ENCODE assay signal across 1 cellular context in the genomic region with DNA sequence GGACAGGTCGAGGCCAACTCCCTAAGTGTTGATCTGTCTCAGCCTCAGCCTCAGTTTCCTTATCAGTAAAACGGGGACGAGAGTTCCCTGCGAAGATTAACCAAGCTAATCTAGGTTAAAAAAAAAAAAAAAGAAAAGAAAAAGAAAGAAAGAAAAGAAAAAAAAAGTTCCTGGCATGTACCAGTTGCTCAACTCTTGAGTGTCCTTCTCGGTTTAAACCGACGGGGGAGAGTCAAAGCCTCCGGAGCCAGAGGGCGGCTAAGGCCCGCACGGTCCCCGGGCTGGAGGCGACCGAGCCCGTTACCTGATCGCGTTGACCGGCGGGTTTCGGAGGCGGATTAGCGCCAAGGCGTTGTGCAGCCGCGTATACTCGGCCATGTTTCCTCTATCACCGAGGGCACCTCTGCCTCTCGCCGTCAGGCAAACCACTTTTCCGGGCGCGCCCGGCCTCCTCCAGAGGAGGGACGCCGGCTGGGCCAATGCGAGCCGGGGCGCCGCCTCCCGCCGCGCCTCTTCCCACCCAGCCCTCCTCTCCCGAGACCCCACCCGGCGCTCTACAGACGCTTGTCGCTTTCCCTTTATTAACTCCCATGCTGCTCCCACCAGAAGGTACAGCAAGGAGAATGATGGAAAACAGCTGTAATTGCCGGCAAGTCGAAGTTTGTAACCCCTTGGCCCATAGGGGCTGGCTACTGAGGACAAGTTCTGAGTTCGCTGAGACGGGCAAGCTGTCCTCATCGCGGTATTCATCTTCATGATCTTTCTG.
TF ChIP-seq lines count a peak whose summit lies in the region.

A gene (minus strand): TSS at position 405 of the 766 bp plus-strand sequence. CDS start 27 bp downstream, at position 378.

TF ChIP-seq in K562, 482 proteins besides CTCF, POLR2A, EP300 and RAD21 (continued from another document and continues in another):
- TF ChIP-seq, protein P1, sequence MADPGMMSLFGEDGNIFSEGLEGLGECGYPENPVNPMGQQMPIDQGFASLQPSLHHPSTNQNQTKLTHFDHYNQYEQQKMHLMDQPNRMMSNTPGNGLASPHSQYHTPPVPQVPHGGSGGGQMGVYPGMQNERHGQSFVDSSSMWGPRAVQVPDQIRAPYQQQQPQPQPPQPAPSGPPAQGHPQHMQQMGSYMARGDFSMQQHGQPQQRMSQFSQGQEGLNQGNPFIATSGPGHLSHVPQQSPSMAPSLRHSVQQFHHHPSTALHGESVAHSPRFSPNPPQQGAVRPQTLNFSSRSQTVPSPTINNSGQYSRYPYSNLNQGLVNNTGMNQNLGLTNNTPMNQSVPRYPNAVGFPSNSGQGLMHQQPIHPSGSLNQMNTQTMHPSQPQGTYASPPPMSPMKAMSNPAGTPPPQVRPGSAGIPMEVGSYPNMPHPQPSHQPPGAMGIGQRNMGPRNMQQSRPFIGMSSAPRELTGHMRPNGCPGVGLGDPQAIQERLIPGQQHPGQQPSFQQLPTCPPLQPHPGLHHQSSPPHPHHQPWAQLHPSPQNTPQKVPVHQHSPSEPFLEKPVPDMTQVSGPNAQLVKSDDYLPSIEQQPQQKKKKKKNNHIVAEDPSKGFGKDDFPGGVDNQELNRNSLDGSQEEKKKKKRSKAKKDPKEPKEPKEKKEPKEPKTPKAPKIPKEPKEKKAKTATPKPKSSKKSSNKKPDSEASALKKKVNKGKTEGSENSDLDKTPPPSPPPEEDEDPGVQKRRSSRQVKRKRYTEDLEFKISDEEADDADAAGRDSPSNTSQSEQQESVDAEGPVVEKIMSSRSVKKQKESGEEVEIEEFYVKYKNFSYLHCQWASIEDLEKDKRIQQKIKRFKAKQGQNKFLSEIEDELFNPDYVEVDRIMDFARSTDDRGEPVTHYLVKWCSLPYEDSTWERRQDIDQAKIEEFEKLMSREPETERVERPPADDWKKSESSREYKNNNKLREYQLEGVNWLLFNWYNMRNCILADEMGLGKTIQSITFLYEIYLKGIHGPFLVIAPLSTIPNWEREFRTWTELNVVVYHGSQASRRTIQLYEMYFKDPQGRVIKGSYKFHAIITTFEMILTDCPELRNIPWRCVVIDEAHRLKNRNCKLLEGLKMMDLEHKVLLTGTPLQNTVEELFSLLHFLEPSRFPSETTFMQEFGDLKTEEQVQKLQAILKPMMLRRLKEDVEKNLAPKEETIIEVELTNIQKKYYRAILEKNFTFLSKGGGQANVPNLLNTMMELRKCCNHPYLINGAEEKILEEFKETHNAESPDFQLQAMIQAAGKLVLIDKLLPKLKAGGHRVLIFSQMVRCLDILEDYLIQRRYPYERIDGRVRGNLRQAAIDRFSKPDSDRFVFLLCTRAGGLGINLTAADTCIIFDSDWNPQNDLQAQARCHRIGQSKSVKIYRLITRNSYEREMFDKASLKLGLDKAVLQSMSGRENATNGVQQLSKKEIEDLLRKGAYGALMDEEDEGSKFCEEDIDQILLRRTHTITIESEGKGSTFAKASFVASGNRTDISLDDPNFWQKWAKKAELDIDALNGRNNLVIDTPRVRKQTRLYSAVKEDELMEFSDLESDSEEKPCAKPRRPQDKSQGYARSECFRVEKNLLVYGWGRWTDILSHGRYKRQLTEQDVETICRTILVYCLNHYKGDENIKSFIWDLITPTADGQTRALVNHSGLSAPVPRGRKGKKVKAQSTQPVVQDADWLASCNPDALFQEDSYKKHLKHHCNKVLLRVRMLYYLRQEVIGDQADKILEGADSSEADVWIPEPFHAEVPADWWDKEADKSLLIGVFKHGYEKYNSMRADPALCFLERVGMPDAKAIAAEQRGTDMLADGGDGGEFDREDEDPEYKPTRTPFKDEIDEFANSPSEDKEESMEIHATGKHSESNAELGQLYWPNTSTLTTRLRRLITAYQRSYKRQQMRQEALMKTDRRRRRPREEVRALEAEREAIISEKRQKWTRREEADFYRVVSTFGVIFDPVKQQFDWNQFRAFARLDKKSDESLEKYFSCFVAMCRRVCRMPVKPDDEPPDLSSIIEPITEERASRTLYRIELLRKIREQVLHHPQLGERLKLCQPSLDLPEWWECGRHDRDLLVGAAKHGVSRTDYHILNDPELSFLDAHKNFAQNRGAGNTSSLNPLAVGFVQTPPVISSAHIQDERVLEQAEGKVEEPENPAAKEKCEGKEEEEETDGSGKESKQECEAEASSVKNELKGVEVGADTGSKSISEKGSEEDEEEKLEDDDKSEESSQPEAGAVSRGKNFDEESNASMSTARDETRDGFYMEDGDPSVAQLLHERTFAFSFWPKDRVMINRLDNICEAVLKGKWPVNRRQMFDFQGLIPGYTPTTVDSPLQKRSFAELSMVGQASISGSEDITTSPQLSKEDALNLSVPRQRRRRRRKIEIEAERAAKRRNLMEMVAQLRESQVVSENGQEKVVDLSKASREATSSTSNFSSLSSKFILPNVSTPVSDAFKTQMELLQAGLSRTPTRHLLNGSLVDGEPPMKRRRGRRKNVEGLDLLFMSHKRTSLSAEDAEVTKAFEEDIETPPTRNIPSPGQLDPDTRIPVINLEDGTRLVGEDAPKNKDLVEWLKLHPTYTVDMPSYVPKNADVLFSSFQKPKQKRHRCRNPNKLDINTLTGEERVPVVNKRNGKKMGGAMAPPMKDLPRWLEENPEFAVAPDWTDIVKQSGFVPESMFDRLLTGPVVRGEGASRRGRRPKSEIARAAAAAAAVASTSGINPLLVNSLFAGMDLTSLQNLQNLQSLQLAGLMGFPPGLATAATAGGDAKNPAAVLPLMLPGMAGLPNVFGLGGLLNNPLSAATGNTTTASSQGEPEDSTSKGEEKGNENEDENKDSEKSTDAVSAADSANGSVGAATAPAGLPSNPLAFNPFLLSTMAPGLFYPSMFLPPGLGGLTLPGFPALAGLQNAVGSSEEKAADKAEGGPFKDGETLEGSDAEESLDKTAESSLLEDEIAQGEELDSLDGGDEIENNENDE (IDR thresholded peaks at IDR 0.05; ENCODE audit: low read depth, low read length) = no peak
- no peak for TF ChIP-seq MED1 (CRISPR knock-in tag; IDR thresholded peaks at IDR 0.05; ENCODE audit: borderline replicate concordance)
- TF ChIP-seq, protein P2, sequence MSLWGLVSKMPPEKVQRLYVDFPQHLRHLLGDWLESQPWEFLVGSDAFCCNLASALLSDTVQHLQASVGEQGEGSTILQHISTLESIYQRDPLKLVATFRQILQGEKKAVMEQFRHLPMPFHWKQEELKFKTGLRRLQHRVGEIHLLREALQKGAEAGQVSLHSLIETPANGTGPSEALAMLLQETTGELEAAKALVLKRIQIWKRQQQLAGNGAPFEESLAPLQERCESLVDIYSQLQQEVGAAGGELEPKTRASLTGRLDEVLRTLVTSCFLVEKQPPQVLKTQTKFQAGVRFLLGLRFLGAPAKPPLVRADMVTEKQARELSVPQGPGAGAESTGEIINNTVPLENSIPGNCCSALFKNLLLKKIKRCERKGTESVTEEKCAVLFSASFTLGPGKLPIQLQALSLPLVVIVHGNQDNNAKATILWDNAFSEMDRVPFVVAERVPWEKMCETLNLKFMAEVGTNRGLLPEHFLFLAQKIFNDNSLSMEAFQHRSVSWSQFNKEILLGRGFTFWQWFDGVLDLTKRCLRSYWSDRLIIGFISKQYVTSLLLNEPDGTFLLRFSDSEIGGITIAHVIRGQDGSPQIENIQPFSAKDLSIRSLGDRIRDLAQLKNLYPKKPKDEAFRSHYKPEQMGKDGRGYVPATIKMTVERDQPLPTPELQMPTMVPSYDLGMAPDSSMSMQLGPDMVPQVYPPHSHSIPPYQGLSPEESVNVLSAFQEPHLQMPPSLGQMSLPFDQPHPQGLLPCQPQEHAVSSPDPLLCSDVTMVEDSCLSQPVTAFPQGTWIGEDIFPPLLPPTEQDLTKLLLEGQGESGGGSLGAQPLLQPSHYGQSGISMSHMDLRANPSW (CRISPR knock-in tag; IDR thresholded peaks at IDR 0.05) = no peak
- no peak for TF ChIP-seq OTX1 (CRISPR knock-in tag; IDR thresholded peaks at IDR 0.05)
- peak; percentile 81 for TF ChIP-seq SUPT5H (IDR thresholded peaks at IDR 0.05)
- TF ChIP-seq RAD51 (IDR thresholded peaks at IDR 0.05; ENCODE audit: borderline replicate concordance, low read depth) = no peak
- no peak for TF ChIP-seq HEY1 (CRISPR knock-in tag; IDR thresholded peaks at IDR 0.05; ENCODE audit: borderline replicate concordance)
- peak; percentile 6; the same call in 1 of the 2 replicates for TF ChIP-seq ZNF316 (IDR thresholded peaks at IDR 0.05)
- no peak for TF ChIP-seq ZKSCAN3 (CRISPR knock-in tag; IDR thresholded peaks at IDR 0.05)
- TF ChIP-seq GTF2F1 (IDR thresholded peaks at IDR 0.05; ENCODE audit: low read depth, low read length) = 0 out of 2 replicates have a peak, but pooled peaks have one; percentile 25
- no peak for TF ChIP-seq JUN (IDR thresholded peaks at IDR 0.05; ENCODE audit: borderline replicate concordance, low read depth, low read length)
- no peak; the same call in 1 of the 2 replicates for TF ChIP-seq JUN (CRISPR knock-in tag; IDR thresholded peaks at IDR 0.05; ENCODE audit: borderline replicate concordance)
- TF ChIP-seq, protein P3, sequence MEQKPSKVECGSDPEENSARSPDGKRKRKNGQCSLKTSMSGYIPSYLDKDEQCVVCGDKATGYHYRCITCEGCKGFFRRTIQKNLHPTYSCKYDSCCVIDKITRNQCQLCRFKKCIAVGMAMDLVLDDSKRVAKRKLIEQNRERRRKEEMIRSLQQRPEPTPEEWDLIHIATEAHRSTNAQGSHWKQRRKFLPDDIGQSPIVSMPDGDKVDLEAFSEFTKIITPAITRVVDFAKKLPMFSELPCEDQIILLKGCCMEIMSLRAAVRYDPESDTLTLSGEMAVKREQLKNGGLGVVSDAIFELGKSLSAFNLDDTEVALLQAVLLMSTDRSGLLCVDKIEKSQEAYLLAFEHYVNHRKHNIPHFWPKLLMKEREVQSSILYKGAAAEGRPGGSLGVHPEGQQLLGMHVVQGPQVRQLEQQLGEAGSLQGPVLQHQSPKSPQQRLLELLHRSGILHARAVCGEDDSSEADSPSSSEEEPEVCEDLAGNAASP (IDR thresholded peaks at IDR 0.05) = no peak
- no peak for TF ChIP-seq C11orf30 (IDR thresholded peaks at IDR 0.05; ENCODE audit: low read depth)
- TF ChIP-seq, protein P4, sequence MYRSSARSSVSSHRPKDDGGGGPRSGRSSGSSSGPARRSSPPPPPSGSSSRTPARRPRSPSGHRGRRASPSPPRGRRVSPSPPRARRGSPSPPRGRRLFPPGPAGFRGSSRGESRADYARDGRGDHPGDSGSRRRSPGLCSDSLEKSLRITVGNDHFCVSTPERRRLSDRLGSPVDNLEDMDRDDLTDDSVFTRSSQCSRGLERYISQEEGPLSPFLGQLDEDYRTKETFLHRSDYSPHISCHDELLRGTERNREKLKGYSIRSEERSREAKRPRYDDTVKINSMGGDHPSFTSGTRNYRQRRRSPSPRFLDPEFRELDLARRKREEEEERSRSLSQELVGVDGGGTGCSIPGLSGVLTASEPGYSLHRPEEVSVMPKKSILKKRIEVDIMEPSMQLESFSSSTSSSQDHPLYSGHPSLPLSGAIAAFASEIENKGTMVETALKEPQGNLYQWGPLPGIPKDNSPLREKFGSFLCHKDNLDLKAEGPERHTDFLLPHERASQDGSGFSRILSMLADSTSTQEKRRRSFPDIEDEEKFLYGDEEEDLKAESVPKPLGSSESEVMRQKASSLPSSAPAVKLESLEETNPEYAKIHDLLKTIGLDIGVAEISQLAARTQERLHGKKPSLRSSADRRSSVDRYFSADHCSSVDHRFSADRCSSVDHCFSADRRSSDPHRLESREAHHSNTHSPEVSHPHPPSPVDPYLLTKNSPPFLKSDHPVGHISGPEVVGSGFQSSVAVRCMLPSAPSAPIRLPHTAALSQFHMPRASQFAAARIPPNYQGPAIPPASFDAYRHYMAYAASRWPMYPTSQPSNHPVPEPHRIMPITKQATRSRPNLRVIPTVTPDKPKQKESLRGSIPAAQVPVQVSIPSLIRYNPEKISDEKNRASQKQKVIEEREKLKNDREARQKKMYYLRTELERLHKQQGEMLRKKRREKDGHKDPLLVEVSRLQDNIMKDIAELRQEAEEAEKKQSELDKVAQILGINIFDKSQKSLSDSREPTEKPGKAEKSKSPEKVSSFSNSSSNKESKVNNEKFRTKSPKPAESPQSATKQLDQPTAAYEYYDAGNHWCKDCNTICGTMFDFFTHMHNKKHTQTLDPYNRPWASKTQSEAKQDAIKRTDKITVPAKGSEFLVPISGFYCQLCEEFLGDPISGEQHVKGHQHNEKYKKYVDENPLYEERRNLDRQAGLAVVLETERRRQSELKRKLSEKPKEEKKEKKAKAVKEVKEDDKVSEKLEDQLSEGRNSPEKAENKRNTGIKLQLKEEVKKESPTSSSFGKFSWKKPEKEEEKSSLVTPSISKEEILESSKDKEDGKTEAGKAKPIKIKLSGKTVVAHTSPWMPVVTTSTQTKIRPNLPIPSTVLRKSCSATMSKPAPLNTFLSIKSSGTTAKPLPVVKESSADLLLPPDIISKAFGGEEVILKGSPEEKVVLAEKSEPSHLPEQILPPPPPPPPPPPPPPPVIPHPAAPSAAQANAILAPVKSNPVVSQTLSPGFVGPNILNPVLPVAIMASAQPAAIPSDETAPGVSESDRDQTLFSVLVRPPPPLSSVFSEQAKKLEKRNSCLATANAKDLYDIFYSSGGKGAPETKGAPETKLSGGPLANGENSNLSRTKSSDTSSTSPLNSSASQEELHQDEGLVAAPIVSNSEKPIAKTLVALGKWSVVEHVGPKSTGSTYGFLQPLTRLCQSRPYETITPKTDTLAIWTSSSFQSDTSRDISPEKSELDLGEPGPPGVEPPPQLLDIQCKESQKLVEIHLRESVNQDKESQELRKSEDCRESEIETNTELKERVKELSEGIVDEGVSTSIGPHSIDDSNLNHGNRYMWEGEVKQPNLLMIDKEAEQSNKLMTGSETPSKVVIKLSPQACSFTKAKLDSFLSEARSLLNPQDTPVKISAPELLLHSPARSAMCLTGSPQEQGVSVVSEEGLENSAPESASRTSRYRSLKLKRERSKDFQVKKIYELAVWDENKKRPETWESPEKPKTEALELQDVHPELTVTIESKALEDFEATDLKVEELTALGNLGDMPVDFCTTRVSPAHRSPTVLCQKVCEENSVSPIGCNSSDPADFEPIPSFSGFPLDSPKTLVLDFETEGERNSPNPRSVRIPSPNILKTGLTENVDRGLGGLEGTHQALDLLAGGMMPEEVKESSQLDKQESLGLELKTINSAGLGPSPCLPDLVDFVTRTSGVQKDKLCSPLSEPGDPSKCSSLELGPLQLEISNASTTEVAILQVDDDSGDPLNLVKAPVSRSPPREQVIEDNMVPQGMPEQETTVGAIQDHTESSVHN (IDR thresholded peaks at IDR 0.05; ENCODE audit: borderline replicate concordance in 1 of 2, low read depth in 1 of 2) = no peak
- TF ChIP-seq, protein P5, sequence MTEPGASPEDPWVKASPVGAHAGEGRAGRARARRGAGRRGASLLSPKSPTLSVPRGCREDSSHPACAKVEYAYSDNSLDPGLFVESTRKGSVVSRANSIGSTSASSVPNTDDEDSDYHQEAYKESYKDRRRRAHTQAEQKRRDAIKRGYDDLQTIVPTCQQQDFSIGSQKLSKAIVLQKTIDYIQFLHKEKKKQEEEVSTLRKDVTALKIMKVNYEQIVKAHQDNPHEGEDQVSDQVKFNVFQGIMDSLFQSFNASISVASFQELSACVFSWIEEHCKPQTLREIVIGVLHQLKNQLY (CRISPR knock-in tag; conservative IDR thresholded peaks at IDR 0.05) = no peak
- no peak for TF ChIP-seq PTBP1 (IDR thresholded peaks at IDR 0.05; ENCODE audit: low read depth, low read length)
- TF ChIP-seq, protein P6, sequence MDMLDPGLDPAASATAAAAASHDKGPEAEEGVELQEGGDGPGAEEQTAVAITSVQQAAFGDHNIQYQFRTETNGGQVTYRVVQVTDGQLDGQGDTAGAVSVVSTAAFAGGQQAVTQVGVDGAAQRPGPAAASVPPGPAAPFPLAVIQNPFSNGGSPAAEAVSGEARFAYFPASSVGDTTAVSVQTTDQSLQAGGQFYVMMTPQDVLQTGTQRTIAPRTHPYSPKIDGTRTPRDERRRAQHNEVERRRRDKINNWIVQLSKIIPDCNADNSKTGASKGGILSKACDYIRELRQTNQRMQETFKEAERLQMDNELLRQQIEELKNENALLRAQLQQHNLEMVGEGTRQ (CRISPR knock-in tag; IDR thresholded peaks at IDR 0.05) = no peak
- no peak for TF ChIP-seq ZNF717 (CRISPR knock-in tag; IDR thresholded peaks at IDR 0.05)
- no peak for TF ChIP-seq ZNF584 (CRISPR knock-in tag; IDR thresholded peaks at IDR 0.05; ENCODE audit: low read depth)
- TF ChIP-seq ZNF707 (CRISPR knock-in tag; conservative IDR thresholded peaks at IDR 0.05) = no peak
- TF ChIP-seq MXI1 (IDR thresholded peaks at IDR 0.05; ENCODE audit: low read depth, low read length) = no peak
